23 cellular contexts compared by ENCODE assay signal in the genomic region with DNA sequence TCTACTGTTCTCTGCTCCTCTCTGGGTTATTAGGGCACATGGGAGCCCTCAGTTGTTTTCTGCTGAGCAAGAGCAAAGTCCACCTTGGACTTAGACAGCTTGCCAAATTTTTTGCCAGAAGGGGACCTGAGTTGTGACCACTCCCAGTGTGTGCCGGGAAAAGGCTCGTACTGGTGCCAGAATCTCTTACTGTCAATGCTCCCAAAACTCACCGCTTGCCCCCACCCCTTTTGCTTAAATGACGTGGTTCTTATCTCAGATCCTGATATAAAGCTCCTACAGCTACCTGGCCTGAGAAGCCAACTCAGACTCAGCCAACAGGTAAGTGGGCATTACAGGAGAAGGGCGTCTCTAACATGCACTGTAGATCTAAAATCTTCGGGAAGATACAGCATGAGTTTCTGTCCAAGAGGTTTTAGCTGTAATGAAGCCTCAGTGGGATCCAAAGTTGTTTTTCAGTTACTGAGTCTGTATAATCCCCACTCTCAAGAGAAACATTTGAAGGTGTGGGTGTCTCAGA. TPM values are rescaled to one million over a fixed set of nuclear protein-coding genes. Genes with fewer than 3 reads are reported as not detected.
A peak's percentile ranks its signal among the peaks of the same experiment; 100 is the strongest.
DNase-seq lines count a peak whose midpoint lies in the region; ATAC-seq, FAIRE-seq and TF ChIP-seq lines count a peak whose summit lies in the region.
"Had no signal": no experiment of that assay in that cellular context is flagged by ENCODE, and none has a peak within 500 bp of the region (broad histone marks: within the 10 kb centered on the region; RNA-seq: fewer than 3 reads in every experiment).

A gene with protein sequence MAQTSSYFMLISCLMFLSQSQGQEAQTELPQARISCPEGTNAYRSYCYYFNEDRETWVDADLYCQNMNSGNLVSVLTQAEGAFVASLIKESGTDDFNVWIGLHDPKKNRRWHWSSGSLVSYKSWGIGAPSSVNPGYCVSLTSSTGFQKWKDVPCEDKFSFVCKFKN (plus strand): TSS at position 295 of the 520 bp plus-strand sequence. CDS start 374 bp downstream, outside the sequence.

- H3K4me1 Mint-ChIP-seq in activated naive CD4-positive, alpha-beta T cell treated with anti-CD3 and anti-CD28 coated beads for 36 hours (ENCODE audit: low read depth) = no peaks in the 10 kb centered on the region
- H3K4me1 Mint-ChIP-seq: CD14-positive monocyte; CD4-positive, alpha-beta memory T cell had no signal

- TF ChIP-seq CTCF in Peyer's patch (IDR thresholded peaks at IDR 0.05) (no peak), kidney (IDR thresholded peaks at IDR 0.05; ENCODE audit: borderline replicate concordance, extremely low read depth, insufficient read depth) (no peak), prostate gland (IDR thresholded peaks at IDR 0.05) (no peak)

- no peak within 1 kb of the TSS for H3K27ac Mint-ChIP-seq in activated naive CD4-positive, alpha-beta T cell treated with anti-CD3 and anti-CD28 coated beads for 36 hours
- H3K27ac Mint-ChIP-seq: CD14-positive monocyte; CD4-positive, alpha-beta memory T cell had no signal

- peak within 1 kb of the TSS in 3 of 4 donors; percentile 8 to 38 (median 31) for H3K4me3 ChIP-seq in Peyer's patch
- no peak within 1 kb of the TSS for H3K4me3 ChIP-seq in kidney (ENCODE audit: low read length in 2 of 2)
- peak within 1 kb of the TSS in 1 of 2 donors; percentile 59 for H3K4me3 ChIP-seq in muscle layer of duodenum (ENCODE audit: low read depth in 1 of 2, low read length in 2 of 2)
- H3K4me3 ChIP-seq in small intestine (ENCODE audit: low read depth in 1 of 2, low read length in 2 of 2) = peak within 1 kb of the TSS in 1 of 2 donors; percentile 28
- H3K4me3 ChIP-seq in prostate gland = no peak within 1 kb of the TSS
- H3K4me3 ChIP-seq: A549, BLaER1, GM12878, GM23248, HAP-1 had no signal

- no peaks in the 10 kb centered on the region for H3K27me3 Mint-ChIP-seq in activated naive CD4-positive, alpha-beta T cell treated with anti-CD3 and anti-CD28 coated beads for 36 hours (ENCODE audit: low read depth)
- H3K27me3 Mint-ChIP-seq: CD4-positive, alpha-beta memory T cell had no signal

- WGBS in small intestine, 3 donors = 9 to 52% (median 25%) methylated on average over 6 of the region's 6 CpGs
- WGBS in prostate gland = 81% methylated on average over 6 of the region's 6 CpGs

- H3K9ac ChIP-seq in kidney (ENCODE audit: low read length in 2 of 2) = no peak within 1 kb of the TSS
- H3K9ac ChIP-seq: BLaER1, GM23248 had no signal

- TF ChIP-seq POLR2A in Peyer's patch (IDR thresholded peaks at IDR 0.05) (peak; percentile 17 to 42), prostate gland (IDR thresholded peaks at IDR 0.05) (no peak)

- H3K4me1 ChIP-seq in Peyer's patch (no peaks in the 10 kb centered on the region), kidney (ENCODE audit: control insufficient read depth in 1 of 2, insufficient read depth in 1 of 2, low read depth in 1 of 2, low read length in 2 of 2) (no peaks in the 10 kb centered on the region), muscle layer of duodenum (ENCODE audit: control insufficient read depth in 1 of 2, insufficient read depth in 2 of 2, low read length in 2 of 2) (no peaks in the 10 kb centered on the region), small intestine (ENCODE audit: control insufficient read depth in 2 of 2, insufficient read depth in 1 of 2, low read depth in 1 of 2, low read length in 1 of 2) (no peaks in the 10 kb centered on the region), prostate gland (replicated peaks) (no peaks in the 10 kb centered on the region)
- H3K4me1 ChIP-seq: A549, BLaER1, HAP-1 had no signal

- intact Hi-C loops in kidney (cut with DNase I) (no loop called here), prostate gland (cut with DNase I) (no loop called here)
- intact Hi-C loops in activated naive CD4-positive, alpha-beta T cell treated with anti-CD3 and anti-CD28 coated beads for 36 hours (cut with micrococcal nuclease) = no loop called here

- ATAC-seq in GM18909 (IDR thresholded peaks at IDR 0.05; ENCODE audit: poor library complexity, unreplicated experiment) = no peak
- ATAC-seq: A549, GM12878 had no signal

- H3K36me3 Mint-ChIP-seq in activated naive CD4-positive, alpha-beta T cell treated with anti-CD3 and anti-CD28 coated beads for 36 hours (ENCODE audit: low read depth) = no peaks in the 10 kb centered on the region
- H3K36me3 Mint-ChIP-seq: CD14-positive monocyte; CD4-positive, alpha-beta memory T cell had no signal

- DNase-seq in Peyer's patch (peak in 1 of 3 donors; percentile 57), kidney (no peak), small intestine (peak; percentile 87), prostate gland (ENCODE audit: low spot score) (no peak)
- DNase-seq in activated naive CD4-positive, alpha-beta T cell treated with anti-CD3 and anti-CD28 coated beads for 36 hours = no peak
- no peak for DNase-seq in activated CD4-positive, CD25-positive, alpha-beta regulatory T cell treated with anti-CD3 and anti-CD28 coated beads, Interleukin-2, amount 50 U/mL, for 72 hours
- DNase-seq: Calu3; CD4-positive, alpha-beta memory T cell; DND-41; EL; GM23248 had no signal

- H3K4me3 Mint-ChIP-seq in activated naive CD4-positive, alpha-beta T cell treated with anti-CD3 and anti-CD28 coated beads for 36 hours = no peak within 1 kb of the TSS
- H3K4me3 Mint-ChIP-seq: CD4-positive, alpha-beta memory T cell had no signal

- H3K27ac ChIP-seq in Peyer's patch = peak within 1 kb of the TSS in 1 of 4 donors; percentile 30
- H3K27ac ChIP-seq in kidney (ENCODE audit: low read depth in 2 of 2, low read length in 2 of 2) = no peak within 1 kb of the TSS
- H3K27ac ChIP-seq in muscle layer of duodenum (ENCODE audit: low read length) = peak within 1 kb of the TSS; percentile 77
- peak within 1 kb of the TSS in 1 of 2 donors; percentile 71 for H3K27ac ChIP-seq in small intestine (ENCODE audit: low read depth in 1 of 2, low read length in 1 of 2)
- no peak within 1 kb of the TSS for H3K27ac ChIP-seq in prostate gland
- H3K27ac ChIP-seq: 22Rv1, A549, BLaER1, GM23248, HL-60 had no signal

- H3K27me3 ChIP-seq in Peyer's patch (no peaks in the 10 kb centered on the region), muscle layer of duodenum (ENCODE audit: low read depth, low read length) (no peaks in the 10 kb centered on the region), small intestine (ENCODE audit: control insufficient read depth in 2 of 2, insufficient read depth in 2 of 2, low read length in 2 of 2) (no peaks in the 10 kb centered on the region), prostate gland (replicated peaks; ENCODE audit: insufficient read depth) (peaks cover 6% of the 10 kb centered on the region)
- H3K27me3 ChIP-seq: BLaER1 had no signal

- H3K9me3 ChIP-seq in Peyer's patch (peaks cover 0 to 4% (median 0%) of the 10 kb centered on the region in 4 donors), kidney (ENCODE audit: control insufficient read depth in 1 of 2, low read length in 2 of 2) (no peaks in the 10 kb centered on the region), muscle layer of duodenum (ENCODE audit: control insufficient read depth in 1 of 2, low read length in 2 of 2) (no peaks in the 10 kb centered on the region), small intestine (ENCODE audit: control insufficient read depth, low read depth) (no peaks in the 10 kb centered on the region), prostate gland (no peaks in the 10 kb centered on the region)
- H3K9me3 ChIP-seq: A549, BLaER1, HAP-1 had no signal

- H3K36me3 ChIP-seq in Peyer's patch = no peaks in the 10 kb centered on the region
- no peaks in the 10 kb centered on the region for H3K36me3 ChIP-seq in kidney (ENCODE audit: control insufficient read depth in 1 of 2, insufficient read depth in 2 of 2, low read length in 2 of 2)
- H3K36me3 ChIP-seq in muscle layer of duodenum (ENCODE audit: control insufficient read depth in 1 of 2, insufficient read depth in 2 of 2, low read length in 2 of 2) = no peaks in the 10 kb centered on the region
- H3K36me3 ChIP-seq in small intestine (ENCODE audit: control insufficient read depth in 2 of 2, insufficient read depth in 2 of 2, low read length in 2 of 2) = no peaks in the 10 kb centered on the region
- no peaks in the 10 kb centered on the region for H3K36me3 ChIP-seq in prostate gland
- H3K36me3 ChIP-seq: BLaER1, HAP-1 had no signal

- CTCF ChIA-PET in activated naive CD4-positive, alpha-beta T cell treated with anti-CD3 and anti-CD28 coated beads for 36 hours (lab: Charles Lee) = no interaction called here

- no peak for FAIRE-seq in kidney (lab: Jason Lieb, UNC)
- FAIRE-seq in small intestine (lab: Jason Lieb, UNC) = no peak
- FAIRE-seq: A549, GM12878, GM19239 had no signal

- H3K9me3 Mint-ChIP-seq in activated naive CD4-positive, alpha-beta T cell treated with anti-CD3 and anti-CD28 coated beads for 36 hours = no peaks in the 10 kb centered on the region

RNA-seq across cellular contexts. Expression of the gene that starts here (rescaled TPM):
- total RNA-seq in Peyer's patch = 1,000 to 10,000 TPM in 2 of 4 donors, 100 to 1,000 TPM in 2; 609 to 3,417 (median 985) TPM
- total RNA-seq in kidney = 215 TPM
- 430 TPM for polyA plus RNA-seq in kidney (ENCODE audit: insufficient read depth, low read depth, low replicate concordance)
- over 10,000 TPM in 1 of 3 donors, 100 to 1,000 TPM in 2; 613 to 31,869 (median 810) TPM for polyA plus RNA-seq in small intestine
- total RNA-seq in activated naive CD4-positive, alpha-beta T cell treated with anti-CD3 and anti-CD28 coated beads for 36 hours = not detected
- total RNA-seq in prostate gland = not detected
- total RNA-seq: Calu3; CD4-positive, alpha-beta memory T cell; G401; GM23248; HT1080 had no signal
- polyA plus RNA-seq: A549; CD14-positive monocyte; CD4-positive, alpha-beta memory T cell; GM12878; GM23248 had no signal

Comparison
In these comparisons a context has a peak if more than half of its experiments do, and no peak if none do; other contexts are left out.
1. RNA of the gene that starts here (total RNA-seq): 609 to 3,417 TPM in Peyer's patch and 215 TPM in kidney (single experiment); not detected in activated naive CD4-positive, alpha-beta T cell treated with anti-CD3 and anti-CD28 coated beads for 36 hours and not detected in prostate gland; every median in the first group is over 100 times any median in the second.
2. H3K4me3 ChIP-seq: peak in Peyer's patch (3 of 4); none in kidney (0 of 2) and prostate gland (0 of 2).